9 cellular contexts compared by ENCODE assay signal in genomic region chr15:79283252-79284048, GRCh38. TPM values are rescaled to one million over a fixed set of nuclear protein-coding genes. Genes with fewer than 3 reads are reported as not detected.
A peak's percentile ranks its signal among the peaks of the same experiment; 100 is the strongest.
DNase-seq lines count a peak whose midpoint lies in the region; ATAC-seq and TF ChIP-seq lines count a peak whose summit lies in the region.
"Had no signal": no experiment of that assay in that cellular context is flagged by ENCODE, and none has a peak within 500 bp of the region (broad histone marks: within the 10 kb centered on the region; RNA-seq: fewer than 3 reads in every experiment).

No MANE protein-coding gene starts in this region.

- no peak for TF ChIP-seq CTCF in psoas muscle (IDR thresholded peaks at IDR 0.05)

- H3K4me1 Mint-ChIP-seq in activated CD8-positive, alpha-beta memory T cell treated with anti-CD3 and anti-CD28 coated beads, Interleukin-2, amount 10 ng/mL, durations not matched to agents 7 days and 5 days, result peaks cover 3% of the 10 kb centered on the region

- CTCF ChIA-PET in HEK293T (lab: Yijun Ruan, JAX), result no interaction called here
- CTCF ChIA-PET in activated CD8-positive, alpha-beta memory T cell treated with anti-CD3 and anti-CD28 coated beads, Interleukin-2, amount 10 ng/mL, durations not matched to agents 7 days and 5 days (lab: Charles Lee), result no interaction called here

- intact Hi-C loops in psoas muscle (cut with DNase I), result no loop called here

- no peaks in the 10 kb centered on the region for H3K9me3 Mint-ChIP-seq in activated CD8-positive, alpha-beta memory T cell treated with anti-CD3 and anti-CD28 coated beads, Interleukin-2, amount 10 ng/mL, durations not matched to agents 7 days and 5 days (ENCODE audit: low read depth)

- WGBS in psoas muscle, 3 donors, result 11 to 12% (median 11%) methylated on average over 46 of the region's 46 CpGs

- H3K4me1 ChIP-seq in psoas muscle, result no peaks in the 10 kb centered on the region

- no peaks in the 10 kb centered on the region for H3K36me3 ChIP-seq in psoas muscle (ENCODE audit: insufficient read depth in 1 of 2, low read depth in 1 of 2)

- ATAC-seq in activated CD8-positive, alpha-beta memory T cell treated with anti-CD3 and anti-CD28 coated beads, Interleukin-2, amount 10 ng/mL, durations not matched to agents 7 days and 5 days, result no peak
- ATAC-seq in psoas muscle, result no peak

- no peaks in the 10 kb centered on the region for H3K9me3 ChIP-seq in psoas muscle

- no peak overlapping the region for H3K4me3 ChIP-seq in psoas muscle
- H3K4me3 ChIP-seq: skin epidermis had no signal

- no peak overlapping the region for H3K4me3 Mint-ChIP-seq in activated CD8-positive, alpha-beta memory T cell treated with anti-CD3 and anti-CD28 coated beads, Interleukin-2, amount 10 ng/mL, durations not matched to agents 7 days and 5 days

- peaks cover 3% of the 10 kb centered on the region for H3K36me3 Mint-ChIP-seq in activated CD8-positive, alpha-beta memory T cell treated with anti-CD3 and anti-CD28 coated beads, Interleukin-2, amount 10 ng/mL, durations not matched to agents 7 days and 5 days

- POLR2A ChIA-PET in HEK293T (lab: Yijun Ruan, JAX), result no interaction called here

- H3K27ac Mint-ChIP-seq in activated CD8-positive, alpha-beta memory T cell treated with anti-CD3 and anti-CD28 coated beads, Interleukin-2, amount 10 ng/mL, durations not matched to agents 7 days and 5 days, result no peak overlapping the region

- no peak overlapping the region for H3K27ac ChIP-seq in psoas muscle
- H3K27ac ChIP-seq: skin epidermis had no signal

- H3K27me3 Mint-ChIP-seq in activated CD8-positive, alpha-beta memory T cell treated with anti-CD3 and anti-CD28 coated beads, Interleukin-2, amount 10 ng/mL, durations not matched to agents 7 days and 5 days, result peaks cover 64% of the 10 kb centered on the region

- DNase-seq in AG08395 (ENCODE audit: low spot score) (peak; percentile 67), HEK293T (ENCODE audit: extremely low spot score) (peak; percentile 81), globus pallidus (ENCODE audit: low spot score) (peak; percentile 7), psoas muscle (peak; percentile 24 to 58), NK-92 (lab: John Stamatoyannopoulos, UW; ENCODE audit: unreplicated experiment) (no peak), HCEC 1CT (no peak), SHP77 treated with DMSO at 0.1 percent for 48 hours (lab: John Stamatoyannopoulos, UW) (no peak)
- DNase-seq in activated CD8-positive, alpha-beta memory T cell treated with anti-CD3 and anti-CD28 coated beads, Interleukin-2, amount 10 ng/mL, durations not matched to agents 7 days and 5 days, result peak; percentile 46

- H3K27me3 ChIP-seq in psoas muscle (ENCODE audit: insufficient read depth in 3 of 3, low read length in 2 of 3), result peaks cover 5 to 58% (median 16%) of the 10 kb centered on the region in 3 donors

TF ChIP-seq in HEK293T, 16 proteins besides CTCF, POLR2A, EP300 and RAD21:
- no peak for TF ChIP-seq SUZ12 (IDR thresholded peaks at IDR 0.05)
- no peak for TF ChIP-seq BHLHE40 (IDR thresholded peaks at IDR 0.05; ENCODE audit: borderline replicate concordance)
- TF ChIP-seq CTBP1 (IDR thresholded peaks at IDR 0.05; ENCODE audit: borderline replicate concordance), result no peak
- no peak for TF ChIP-seq FOXA1 (IDR thresholded peaks at IDR 0.05)
- TF ChIP-seq SP1 (IDR thresholded peaks at IDR 0.05), result no peak

RNA-seq across cellular contexts. Expression of gene ANKRD34C, which starts 0.9 kb away (rescaled TPM):
- total RNA-seq in activated CD8-positive, alpha-beta memory T cell treated with anti-CD3 and anti-CD28 coated beads, Interleukin-2, amount 10 ng/mL, durations not matched to agents 7 days and 5 days, result not detected
- not detected for total RNA-seq in psoas muscle
- polyA plus RNA-seq in psoas muscle, result under 1 TPM in 2 of 3 donors, not detected in 1; 0.01 to 0.03 TPM

RNA-seq across cellular contexts. Expression of gene TMED3, which starts 27.5 kb away (rescaled TPM):
- total RNA-seq in activated CD8-positive, alpha-beta memory T cell treated with anti-CD3 and anti-CD28 coated beads, Interleukin-2, amount 10 ng/mL, durations not matched to agents 7 days and 5 days, result 10 to 100 TPM; 35.3 to 41.8 TPM
- 1 to 10 TPM; 1.3 to 3.7 (median 3.0) TPM for total RNA-seq in psoas muscle
- polyA plus RNA-seq in psoas muscle, result 1 to 10 TPM; 2.3 to 4.8 (median 2.9) TPM

Comparison
In these comparisons a context has a peak if more than half of its experiments do, and no peak if none do; other contexts are left out.
1. DNase-seq: peak in AG08395 (single experiment), HEK293T (single experiment), activated CD8-positive, alpha-beta memory T cell treated with anti-CD3 and anti-CD28 coated beads, Interleukin-2, amount 10 ng/mL, durations not matched to agents 7 days and 5 days (single experiment), globus pallidus (single experiment) and psoas muscle (2 of 2); none in NK-92 (single experiment), HCEC 1CT (single experiment) and SHP77 treated with DMSO at 0.1 percent for 48 hours (single experiment).
2. RNA of gene TMED3, which starts 27.5 kb away (total RNA-seq): 35.3 to 41.8 TPM in activated CD8-positive, alpha-beta memory T cell treated with anti-CD3 and anti-CD28 coated beads, Interleukin-2, amount 10 ng/mL, durations not matched to agents 7 days and 5 days; 1.3 to 3.7 TPM in psoas muscle; every median in the first group is over 4 times any median in the second.